Comparison of ENCODE assay signal across 28 cellular contexts in genomic region chr10:4926400-4926799, GRCh38.
"Had no signal": no experiment of that assay in that cellular context is flagged by ENCODE, and none has a peak within 500 bp of the region (broad histone marks: within the 10 kb centered on the region; RNA-seq: fewer than 3 reads in every experiment).

No MANE protein-coding gene starts in this region.

- H3K36me3 ChIP-seq: colonic mucosa, esophagus muscularis mucosa, gastrocnemius medialis, gastroesophageal sphincter, heart left ventricle, heart right ventricle had no signal

- H3K27me3 ChIP-seq: colonic mucosa, dorsolateral prefrontal cortex, esophagus muscularis mucosa, esophagus squamous epithelium, foreskin keratinocyte, gastrocnemius medialis, gastroesophageal sphincter, heart left ventricle, heart right ventricle had no signal

- FAIRE-seq: colon, endometrium, endothelial cell of umbilical vein, frontal cortex had no signal

- H3K27ac ChIP-seq: colonic mucosa, coronary artery, dorsolateral prefrontal cortex, epithelial cell of prostate, esophagus muscularis mucosa, esophagus squamous epithelium, foreskin keratinocyte, gastrocnemius medialis, gastroesophageal sphincter, heart left ventricle, heart right ventricle had no signal

- ATAC-seq: effector memory CD8-positive, alpha-beta T cell; esophagus mucosa; foreskin keratinocyte; gastrocnemius medialis; gastroesophageal sphincter; heart left ventricle; heart right ventricle had no signal

- DNase-seq: colonic mucosa; cortex of kidney; dermis blood vessel endothelial cell; dorsolateral prefrontal cortex; effector CD4-positive, alpha-beta T cell; effector CD8-positive, alpha-beta T cell; effector memory CD4-positive, alpha-beta T cell; effector memory CD8-positive, alpha-beta T cell; endodermal cell; erythroblast; esophagus squamous epithelium; foreskin fibroblast; foreskin keratinocyte; foreskin melanocyte; gastrocnemius medialis; glutamatergic neuron; head of caudate nucleus; heart left ventricle; heart right ventricle had no signal

- H3K4me3 ChIP-seq: colonic mucosa, coronary artery, dorsolateral prefrontal cortex, esophagus muscularis mucosa, esophagus squamous epithelium, gastrocnemius medialis, gastroesophageal sphincter, heart left ventricle, heart right ventricle had no signal

- H3K9me3 ChIP-seq: colonic mucosa, gastrocnemius medialis had no signal

- H3K4me1 ChIP-seq: colonic mucosa, esophagus muscularis mucosa, foreskin keratinocyte, gastrocnemius medialis, gastroesophageal sphincter, heart left ventricle, heart right ventricle had no signal
